In genomic region chr2:139218181-139218580, GRCh38 we compare ENCODE assay signal across 19 cellular contexts.
"Had no signal": no experiment of that assay in that cellular context is flagged by ENCODE, and none has a peak within 500 bp of the region (broad histone marks: within the 10 kb centered on the region; RNA-seq: fewer than 3 reads in every experiment).

No MANE protein-coding gene starts in this region.

- DNase-seq: activated CD4-positive, alpha-beta T cell treated with anti-CD3 and anti-CD28 coated beads for 4 hours; activated CD8-positive, alpha-beta memory T cell treated with anti-CD3 and anti-CD28 coated beads, Interleukin-2, amount 50 U/mL, for 48 hours; activated CD8-positive, alpha-beta T cell treated with anti-CD3 and anti-CD28 coated beads, Interleukin-2, amount 10 ng/mL, durations not matched to agents 7 days and 5 days; activated effector memory CD4-positive, alpha-beta T cell treated with Interleukin-2 at 50 U/mL for 16 hours; activated naive CD4-positive, alpha-beta T cell; activated T-cell treated with anti-CD3 and anti-CD28 coated beads, Interleukin-2, amount 50 U/mL, for 1 hour; body of pancreas; central memory CD4-positive, alpha-beta T cell; MG63; NCI-H1092 treated with DMSO at 0.1 percent for 48 hours; NCI-H1417 treated with DMSO at 0.1 percent for 48 hours; NCI-H1694 treated with DMSO at 0.1 percent for 48 hours; NCI-H2029 treated with DMSO at 0.1 percent for 48 hours; SIG-M5; T-cell; T-helper 2 cell; T1000 had no signal

- H3K27ac ChIP-seq: ascending aorta, body of pancreas, VCaP had no signal

- H3K4me1 ChIP-seq: ascending aorta, body of pancreas had no signal

- H3K9me3 ChIP-seq: ascending aorta, body of pancreas, MG63 had no signal

- H3K36me3 ChIP-seq: ascending aorta, MG63 had no signal

- H3K27me3 ChIP-seq: ascending aorta, body of pancreas, MG63 had no signal

- H3K4me3 ChIP-seq: ascending aorta, body of pancreas, MG63 had no signal
